In genomic region chr11:65573391-65574146, GRCh38 we compare ENCODE assay signal across 8 cellular contexts. TPM values are rescaled to one million over a fixed set of nuclear protein-coding genes. Genes with fewer than 3 reads are reported as not detected.
DNase-seq lines count a peak whose midpoint lies in the region; ATAC-seq, FAIRE-seq and TF ChIP-seq lines count a peak whose summit lies in the region.

No MANE protein-coding gene starts in this region.

- no peaks in the 10 kb centered on the region for H3K9me3 ChIP-seq in RWPE2 (ENCODE audit: severe bottlenecking)
- H3K9me3 ChIP-seq in esophagus muscularis mucosa, result no peaks in the 10 kb centered on the region
- H3K9me3 ChIP-seq in prostate gland, result no peaks in the 10 kb centered on the region

- H3K4me1 ChIP-seq in RWPE2 (ENCODE audit: insufficient read depth, poor library complexity, severe bottlenecking) (peaks cover 20% of the 10 kb centered on the region), esophagus muscularis mucosa (peaks cover 70 to 85% (median 79%) of the 10 kb centered on the region in 4 donors), prostate gland (replicated peaks) (peaks cover 40% of the 10 kb centered on the region)

- no peak for TF ChIP-seq POLR2A in esophagus muscularis mucosa (IDR thresholded peaks at IDR 0.05; ENCODE audit: low read depth)
- TF ChIP-seq POLR2A in prostate gland (IDR thresholded peaks at IDR 0.05), result no peak
- TF ChIP-seq POLR2A in GM12891 (IDR thresholded peaks at IDR 0.05; ENCODE audit: low read depth, low read length), result no peak

- TF ChIP-seq EP300 in esophagus muscularis mucosa (IDR thresholded peaks at IDR 0.05), result no peak

- H3K27ac ChIP-seq in RWPE2 (ENCODE audit: poor library complexity, severe bottlenecking) (peak overlapping the region; percentile 86), esophagus muscularis mucosa (replicated peaks in 1 of 4) (peak overlapping the region; percentile 95 to 99 (median 96)), prostate gland (peak overlapping the region; percentile 87 to 96)

- no peak for FAIRE-seq in D721Med (lab: Jason Lieb, UNC)
- FAIRE-seq in GM12891 (lab: Jason Lieb, UNC), result no peak

- ATAC-seq in RWPE2 (ENCODE audit: low read depth), result no peak

- intact Hi-C loops in esophagus muscularis mucosa (cut with DNase I) (loop anchor here (2.0 kb wide), 2 partner anchors 19 to 41 kb away; partner anchors contain the start of genes MAP3K11 and PCNX3), prostate gland (cut with DNase I) (no loop called here)

- DNase-seq in Daoy (ENCODE audit: low read depth) (peak; percentile 24), RWPE2 (ENCODE audit: low spot score) (peak; percentile 58), esophagus muscularis mucosa (ENCODE audit: extremely low spot score) (no peak), prostate gland (ENCODE audit: low spot score) (no peak), D721Med (ENCODE audit: insufficient read length, low spot score) (no peak), GM12891 (ENCODE audit: insufficient read length, low spot score) (no peak), NCI-H69 (lab: John Stamatoyannopoulos, UW) (no peak)
- DNase-seq in effector CD8-positive, alpha-beta T cell (lab: John Stamatoyannopoulos, UW), result no peak

- 5% methylated on average over 10 of the region's 25 CpGs for WGBS in esophagus muscularis mucosa
- WGBS in prostate gland, result 13% methylated on average over 25 of the region's 25 CpGs

- H3K27me3 ChIP-seq in RWPE2 (ENCODE audit: insufficient read depth, poor library complexity, severe bottlenecking), result no peaks in the 10 kb centered on the region
- no peaks in the 10 kb centered on the region for H3K27me3 ChIP-seq in esophagus muscularis mucosa
- no peaks in the 10 kb centered on the region for H3K27me3 ChIP-seq in prostate gland (replicated peaks; ENCODE audit: insufficient read depth)

- peak overlapping the region; percentile 78 for H3K4me3 ChIP-seq in RWPE2 (ENCODE audit: severe bottlenecking)
- H3K4me3 ChIP-seq in esophagus muscularis mucosa, result peak overlapping the region; percentile 78 to 98 (median 88)
- H3K4me3 ChIP-seq in prostate gland, result peak overlapping the region; percentile 74 to 78

- TF ChIP-seq CTCF in RWPE2 (IDR thresholded peaks at IDR 0.05; ENCODE audit: poor library complexity, severe bottlenecking) (no peak), esophagus muscularis mucosa (IDR thresholded peaks at IDR 0.05) (no peak), prostate gland (IDR thresholded peaks at IDR 0.05) (no peak), D721Med (IDR thresholded peaks at IDR 0.05; ENCODE audit: insufficient read depth, missing control alignments) (no peak)

- H3K36me3 ChIP-seq in RWPE2 (ENCODE audit: low read depth) (peaks cover 17% of the 10 kb centered on the region), esophagus muscularis mucosa (peaks cover 0 to 7% (median 6%) of the 10 kb centered on the region in 4 donors), prostate gland (no peaks in the 10 kb centered on the region)

TF ChIP-seq in GM12891, 5 proteins besides CTCF, POLR2A, EP300 and RAD21:
- TF ChIP-seq SPI1 (IDR thresholded peaks at IDR 0.05; ENCODE audit: low read depth, low read length), result no peak
- no peak for TF ChIP-seq TAF1 (IDR thresholded peaks at IDR 0.05; ENCODE audit: low read depth, low read length)
- TF ChIP-seq POU2F2 (IDR thresholded peaks at IDR 0.05; ENCODE audit: low read depth, low read length), result no peak
- TF ChIP-seq POLR2AphosphoS5 (IDR thresholded peaks at IDR 0.05; ENCODE audit: low read depth, low read length), result no peak
- TF ChIP-seq PAX5 (IDR thresholded peaks at IDR 0.05; ENCODE audit: insufficient read depth, low read length, severe bottlenecking), result no peak
TF ChIP-seq in GM12891: peak in this region for 0.

RNA-seq across cellular contexts. Expression of gene FAM89B, which starts 1.2 kb away (rescaled TPM):
- total RNA-seq in Daoy (2014; rRNA removed; shearing (Covaris generic)), result 23.7 and 30.2 TPM in 2 replicates
- total RNA-seq in esophagus muscularis mucosa, result 10 to 100 TPM; 47.9 to 90.4 (median 75.0) TPM
- 10 to 100 TPM; 68.6 to 92.6 TPM for total RNA-seq in prostate gland
- polyA plus RNA-seq in GM12891 (2012; ENCODE audit: low read depth, missing spikeins), result 18.3 TPM

RNA-seq across cellular contexts. Expression of gene EHBP1L1, which starts 2.3 kb away (rescaled TPM):
- total RNA-seq in Daoy (2014; rRNA removed; shearing (Covaris generic)), result 30.9 and 34.2 TPM in 2 replicates
- total RNA-seq in esophagus muscularis mucosa (100 to 1,000 TPM; 186 to 472 (median 293) TPM), prostate gland (10 to 100 TPM; 68.2 to 98.7 TPM)
- 36.3 TPM for polyA plus RNA-seq in GM12891 (2012; ENCODE audit: low read depth, missing spikeins)

RNA-seq across cellular contexts. Expression of gene ZNRD2, which starts 3.3 kb away (rescaled TPM):
- 77.3 and 117 TPM in 2 replicates for total RNA-seq in Daoy (2014; rRNA removed; shearing (Covaris generic))
- total RNA-seq in esophagus muscularis mucosa, result 10 to 100 TPM; 43.6 to 77.3 (median 63.3) TPM
- 10 to 100 TPM; 72.8 to 98.1 TPM for total RNA-seq in prostate gland
- 48.7 TPM for polyA plus RNA-seq in GM12891 (2012; ENCODE audit: low read depth, missing spikeins)

RNA-seq across cellular contexts. Expression of gene LTBP3, which starts 15.4 kb away (rescaled TPM):
- 31.0 and 49.4 TPM in 2 replicates for total RNA-seq in Daoy (2014; rRNA removed; shearing (Covaris generic))
- total RNA-seq in esophagus muscularis mucosa (100 to 1,000 TPM; 107 to 208 (median 137) TPM), prostate gland (100 to 1,000 TPM; 220 to 234 TPM)
- 14.6 TPM for polyA plus RNA-seq in GM12891 (2012; ENCODE audit: low read depth, missing spikeins)

RNA-seq across cellular contexts. Expression of gene KCNK7, which starts 22.0 kb away (rescaled TPM):
- not detected in 2 replicates for total RNA-seq in Daoy (2014; rRNA removed; shearing (Covaris generic))
- total RNA-seq in esophagus muscularis mucosa, result 1 to 10 TPM in 3 of 4 donors, under 1 TPM in 1; 0.99 to 1.2 (median 1.2) TPM
- total RNA-seq in prostate gland, result under 1 TPM in 1 of 2 donors, not detected in 1; 0.74 TPM
- polyA plus RNA-seq in GM12891 (2012; ENCODE audit: low read depth, missing spikeins), result 0.09 TPM

Comparison
In these comparisons a context has a peak if more than half of its experiments do, and no peak if none do; other contexts are left out.
1. DNase-seq: peak in Daoy (single experiment) and RWPE2 (single experiment); none in esophagus muscularis mucosa (single experiment), prostate gland (single experiment), D721Med (single experiment), GM12891 (single experiment), effector CD8-positive, alpha-beta T cell (single experiment) and NCI-H69 (single experiment).
2. Peak in every context shown above with its lines, with median percentiles within 50 percentile points of each other: H3K27ac ChIP-seq and H3K4me3 ChIP-seq.